8 cellular contexts compared by ENCODE assay signal in the genomic region with DNA sequence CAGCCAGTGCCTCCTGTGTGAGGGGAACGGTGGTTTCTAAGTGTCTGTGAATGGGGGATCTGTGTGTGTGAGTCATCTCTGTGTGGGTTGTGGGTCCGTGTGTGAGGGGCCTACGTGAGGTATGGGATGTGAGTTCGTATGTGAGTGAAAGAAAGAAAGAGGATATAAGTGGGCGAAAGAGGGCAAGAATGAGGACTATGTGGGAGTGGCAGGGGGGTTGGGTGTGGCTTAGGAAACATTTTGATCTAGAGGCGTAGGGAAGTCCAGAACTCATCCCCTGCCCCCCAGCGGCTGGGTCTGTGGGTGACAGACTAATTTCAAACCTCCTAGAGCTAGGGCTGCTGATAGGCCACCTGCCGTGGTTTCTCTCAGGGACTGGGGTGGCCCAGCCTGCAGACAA. TPM values are rescaled to one million over a fixed set of nuclear protein-coding genes. Genes with fewer than 3 reads are reported as not detected.
DNase-seq lines count a peak whose midpoint lies in the region; ATAC-seq and TF ChIP-seq lines count a peak whose summit lies in the region.

No MANE protein-coding gene starts in this region.

- WGBS in heart right ventricle, 2 donors, result 90 to 95% methylated on average over 8 of the region's 8 CpGs

- no peaks in the 10 kb centered on the region for H3K9me3 ChIP-seq in heart right ventricle

- ATAC-seq in GM19455 (IDR thresholded peaks at IDR 0.05; ENCODE audit: unreplicated experiment), result peak; percentile 93
- peak; percentile 89 for ATAC-seq in HG03354 (IDR thresholded peaks at IDR 0.05; ENCODE audit: poor library complexity, severe bottlenecking, unreplicated experiment)
- ATAC-seq in SK-N-SH treated with all-trans-retinoic acid at 6 μM for 48 hours, result no peak
- ATAC-seq in heart right ventricle, result no peak

- no peak for TF ChIP-seq CTCF in heart right ventricle (IDR thresholded peaks at IDR 0.05)

- H3K27me3 ChIP-seq in heart right ventricle, result no peaks in the 10 kb centered on the region

- H3K36me3 ChIP-seq in heart right ventricle, result peaks cover 0 to 97% (median 36%) of the 10 kb centered on the region in 9 donors

- DNase-seq in activated CD8-positive, alpha-beta memory T cell treated with anti-CD3 and anti-CD28 coated beads, Interleukin-2, amount 50 U/mL, for 24 hours (ENCODE audit: extremely low read depth), result peak; percentile 41
- peak; percentile 41 to 54 (median 42) for DNase-seq in stimulated activated CD4-positive, alpha-beta T cell treated with anti-CD3 and anti-CD28 coated beads, TNF-alpha, amount 100 ng/mL, for 48 hours (ENCODE audit: low read depth in 3 of 3)
- no peak for DNase-seq in heart right ventricle
- DNase-seq in LoVo (ENCODE audit: low spot score), result no peak
- no peak for DNase-seq in NCI-H526 (lab: John Stamatoyannopoulos, UW)

- H3K4me3 ChIP-seq in heart right ventricle, result no peak overlapping the region

- H3K27ac ChIP-seq in heart right ventricle, result no peak overlapping the region

- intact Hi-C loops in heart right ventricle (cut with DNase I), result no loop called here

- H3K4me1 ChIP-seq in heart right ventricle, result no peaks in the 10 kb centered on the region

TF ChIP-seq in SK-N-SH treated with all-trans-retinoic acid at 6 μM for 48 hours, 23 proteins besides CTCF, POLR2A, EP300 and RAD21:
- TF ChIP-seq BACH2 (CRISPR knock-in tag; IDR thresholded peaks at IDR 0.05; ENCODE audit: borderline replicate concordance) (no peak), CSDC2 (CRISPR knock-in tag; IDR thresholded peaks at IDR 0.05) (no peak), PPARA (CRISPR knock-in tag; IDR thresholded peaks at IDR 0.05; ENCODE audit: borderline replicate concordance) (no peak), ISL1 (CRISPR knock-in tag; IDR thresholded peaks at IDR 0.05) (no peak), SNAI2 (CRISPR knock-in tag; IDR thresholded peaks at IDR 0.05) (no peak), ZNF70 (CRISPR knock-in tag; IDR thresholded peaks at IDR 0.05) (no peak), ARNTL (CRISPR knock-in tag; IDR thresholded peaks at IDR 0.05; ENCODE audit: borderline replicate concordance, low read depth) (no peak), GLIS3 (CRISPR knock-in tag; IDR thresholded peaks at IDR 0.05) (no peak)
- TF ChIP-seq, protein P1, sequence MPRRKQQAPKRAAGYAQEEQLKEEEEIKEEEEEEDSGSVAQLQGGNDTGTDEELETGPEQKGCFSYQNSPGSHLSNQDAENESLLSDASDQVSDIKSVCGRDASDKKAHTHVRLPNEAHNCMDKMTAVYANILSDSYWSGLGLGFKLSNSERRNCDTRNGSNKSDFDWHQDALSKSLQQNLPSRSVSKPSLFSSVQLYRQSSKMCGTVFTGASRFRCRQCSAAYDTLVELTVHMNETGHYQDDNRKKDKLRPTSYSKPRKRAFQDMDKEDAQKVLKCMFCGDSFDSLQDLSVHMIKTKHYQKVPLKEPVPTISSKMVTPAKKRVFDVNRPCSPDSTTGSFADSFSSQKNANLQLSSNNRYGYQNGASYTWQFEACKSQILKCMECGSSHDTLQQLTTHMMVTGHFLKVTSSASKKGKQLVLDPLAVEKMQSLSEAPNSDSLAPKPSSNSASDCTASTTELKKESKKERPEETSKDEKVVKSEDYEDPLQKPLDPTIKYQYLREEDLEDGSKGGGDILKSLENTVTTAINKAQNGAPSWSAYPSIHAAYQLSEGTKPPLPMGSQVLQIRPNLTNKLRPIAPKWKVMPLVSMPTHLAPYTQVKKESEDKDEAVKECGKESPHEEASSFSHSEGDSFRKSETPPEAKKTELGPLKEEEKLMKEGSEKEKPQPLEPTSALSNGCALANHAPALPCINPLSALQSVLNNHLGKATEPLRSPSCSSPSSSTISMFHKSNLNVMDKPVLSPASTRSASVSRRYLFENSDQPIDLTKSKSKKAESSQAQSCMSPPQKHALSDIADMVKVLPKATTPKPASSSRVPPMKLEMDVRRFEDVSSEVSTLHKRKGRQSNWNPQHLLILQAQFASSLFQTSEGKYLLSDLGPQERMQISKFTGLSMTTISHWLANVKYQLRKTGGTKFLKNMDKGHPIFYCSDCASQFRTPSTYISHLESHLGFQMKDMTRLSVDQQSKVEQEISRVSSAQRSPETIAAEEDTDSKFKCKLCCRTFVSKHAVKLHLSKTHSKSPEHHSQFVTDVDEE (CRISPR knock-in tag; IDR thresholded peaks at IDR 0.05), result no peak
- TF ChIP-seq, protein P2, sequence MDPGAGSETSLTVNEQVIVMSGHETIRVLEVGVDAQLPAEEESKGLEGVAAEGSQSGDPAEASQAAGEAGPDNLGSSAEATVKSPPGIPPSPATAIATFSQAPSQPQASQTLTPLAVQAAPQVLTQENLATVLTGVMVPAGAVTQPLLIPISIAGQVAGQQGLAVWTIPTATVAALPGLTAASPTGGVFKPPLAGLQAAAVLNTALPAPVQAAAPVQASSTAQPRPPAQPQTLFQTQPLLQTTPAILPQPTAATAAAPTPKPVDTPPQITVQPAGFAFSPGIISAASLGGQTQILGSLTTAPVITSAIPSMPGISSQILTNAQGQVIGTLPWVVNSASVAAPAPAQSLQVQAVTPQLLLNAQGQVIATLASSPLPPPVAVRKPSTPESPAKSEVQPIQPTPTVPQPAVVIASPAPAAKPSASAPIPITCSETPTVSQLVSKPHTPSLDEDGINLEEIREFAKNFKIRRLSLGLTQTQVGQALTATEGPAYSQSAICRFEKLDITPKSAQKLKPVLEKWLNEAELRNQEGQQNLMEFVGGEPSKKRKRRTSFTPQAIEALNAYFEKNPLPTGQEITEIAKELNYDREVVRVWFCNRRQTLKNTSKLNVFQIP (CRISPR knock-in tag; IDR thresholded peaks at IDR 0.05; ENCODE audit: borderline replicate concordance, low read depth), result no peak

RNA-seq across cellular contexts. Expression of a gene that starts 35.5 kb away (rescaled TPM):
- total RNA-seq in heart right ventricle, result 10 to 100 TPM in 7 of 10 donors, 1 to 10 TPM in 3; 8.8 to 14.3 (median 10.6) TPM
- 1 to 10 TPM; 5.1 to 9.4 TPM for polyA plus RNA-seq in heart right ventricle

Comparison
In these comparisons a context has a peak if more than half of its experiments do, and no peak if none do; other contexts are left out.
1. ATAC-seq: peak in GM19455 (single experiment) and HG03354 (single experiment); none in SK-N-SH treated with all-trans-retinoic acid at 6 μM for 48 hours (single experiment) and heart right ventricle (0 of 8).
2. DNase-seq: peak in activated CD8-positive, alpha-beta memory T cell treated with anti-CD3 and anti-CD28 coated beads, Interleukin-2, amount 50 U/mL, for 24 hours (single experiment) and stimulated activated CD4-positive, alpha-beta T cell treated with anti-CD3 and anti-CD28 coated beads, TNF-alpha, amount 100 ng/mL, for 48 hours (3 of 3); none in heart right ventricle (0 of 2), LoVo (single experiment) and NCI-H526 (0 of 2).